Comparison of ENCODE assay signal across 1 cellular context in genomic region chr7:69608878-69609277, GRCh38.
TF ChIP-seq lines count a peak whose summit lies in the region.

No MANE protein-coding gene starts in this region.

TF ChIP-seq in GM23338, 12 proteins besides CTCF, POLR2A, EP300 and RAD21 (continued from another document):
- TF ChIP-seq REST (IDR thresholded peaks at IDR 0.05; ENCODE audit: unreplicated experiment), result no peak
